ENCODE assay signal across 9 cellular contexts in genomic region chr14:105421723-105422615, GRCh38. TPM values are rescaled to one million over a fixed set of nuclear protein-coding genes. Genes with fewer than 3 reads are reported as not detected.
DNase-seq lines count a peak whose midpoint lies in the region; ATAC-seq, FAIRE-seq and TF ChIP-seq lines count a peak whose summit lies in the region.
"Had no signal": no experiment of that assay in that cellular context is flagged by ENCODE, and none has a peak within 500 bp of the region (broad histone marks: within the 10 kb centered on the region; RNA-seq: fewer than 3 reads in every experiment).

No MANE protein-coding gene starts in this region.

- H3K4me1 Mint-ChIP-seq in T-helper 17 cell = peaks cover 21% of the 10 kb centered on the region

- H3K27ac ChIP-seq in skin epidermis (peak overlapping the region in 12 of 21 experiments; percentile 2 to 93 (median 78)), Peyer's patch (peak overlapping the region in 2 of 4 donors; percentile 31 to 66)

- FAIRE-seq in GM12891 (lab: Jason Lieb, UNC) = peak; percentile 26

- TF ChIP-seq POLR2A in GM12891 (IDR thresholded peaks at IDR 0.05; ENCODE audit: low read depth, low read length) (no peak), Peyer's patch (IDR thresholded peaks at IDR 0.05) (no peak)

- peaks cover 5 to 37% (median 20%) of the 10 kb centered on the region in 4 donors for H3K4me1 ChIP-seq in Peyer's patch

- no peaks in the 10 kb centered on the region for H3K27me3 ChIP-seq in Peyer's patch

- H3K4me3 ChIP-seq in fibroblast of villous mesenchyme (ENCODE audit: low read depth, low read length) = peak overlapping the region; percentile 79
- peak overlapping the region in 2 of 7 experiments; percentile 66 to 69 for H3K4me3 ChIP-seq in skin epidermis
- peak overlapping the region in 1 of 4 donors; percentile 93 for H3K4me3 ChIP-seq in Peyer's patch

- H3K9me3 ChIP-seq in T-helper 17 cell (ENCODE audit: control insufficient read depth, low read length, poor library complexity, severe bottlenecking) = no peaks in the 10 kb centered on the region
- no peaks in the 10 kb centered on the region for H3K9me3 ChIP-seq in Peyer's patch

- peak; percentile 26 for ATAC-seq in T-helper 17 cell

- H3K4me3 Mint-ChIP-seq in T-helper 17 cell = peak overlapping the region; percentile 92

- TF ChIP-seq CTCF in fibroblast of villous mesenchyme (IDR thresholded peaks at IDR 0.05; ENCODE audit: insufficient read depth, low read depth, low read length) (no peak), Peyer's patch (IDR thresholded peaks at IDR 0.05) (no peak)

- no peaks in the 10 kb centered on the region for H3K27me3 Mint-ChIP-seq in T-helper 17 cell

- H3K36me3 ChIP-seq in Peyer's patch = no peaks in the 10 kb centered on the region

- peak overlapping the region; percentile 89 for H3K27ac Mint-ChIP-seq in T-helper 17 cell

- H3K36me3 Mint-ChIP-seq in T-helper 17 cell (ENCODE audit: low read depth) = peaks cover under 1% of the 10 kb centered on the region

- no peak for DNase-seq in GM12891 (ENCODE audit: insufficient read length, low spot score)
- DNase-seq in T-helper 17 cell = no peak
- no peak for DNase-seq in fibroblast of villous mesenchyme (ENCODE audit: low read depth)
- DNase-seq in GF-D8 (lab: John Stamatoyannopoulos, UW) = no peak
- DNase-seq in NCI-H2171 (lab: John Stamatoyannopoulos, UW) = no peak
- no peak for DNase-seq in Peyer's patch
- DNase-seq in mucosa of gallbladder (ENCODE audit: low spot score) = no peak
- DNase-seq: MM.1S had no signal

TF ChIP-seq in GM12891, 5 proteins besides CTCF, POLR2A, EP300 and RAD21:
- TF ChIP-seq SPI1 (IDR thresholded peaks at IDR 0.05; ENCODE audit: low read depth, low read length) (peak; percentile 42; the same call in 1 of the 2 replicates), POLR2AphosphoS5 (IDR thresholded peaks at IDR 0.05; ENCODE audit: low read depth, low read length) (no peak)

RNA-seq across cellular contexts. Expression of gene MTA1, which starts 2.3 kb away (rescaled TPM):
- polyA plus RNA-seq in GM12891 (2012; ENCODE audit: low read depth, missing spikeins) = 64.5 TPM
- total RNA-seq in T-helper 17 cell = 10 to 100 TPM; 99.0 to 99.7 TPM
- 38.0 and 52.7 TPM in 2 replicates for total RNA-seq in fibroblast of villous mesenchyme
- total RNA-seq in Peyer's patch = 100 to 1,000 TPM in 3 of 4 donors, 10 to 100 TPM in 1; 75.7 to 295 (median 165) TPM
- 111 TPM for total RNA-seq in mucosa of gallbladder

RNA-seq across cellular contexts. Expression of gene TEX22, which starts 23.6 kb away (rescaled TPM):
- 0.32 TPM for polyA plus RNA-seq in GM12891 (2012; ENCODE audit: low read depth, missing spikeins)
- total RNA-seq in T-helper 17 cell = 1 to 10 TPM in 1 of 2 donors, under 1 TPM in 1; 0.60 to 1.7 TPM
- total RNA-seq in fibroblast of villous mesenchyme = under 0.01 and 0.32 TPM in 2 replicates
- total RNA-seq in Peyer's patch = 1 to 10 TPM in 1 of 4 donors, under 1 TPM in 2, not detected in 1; 0.35 to 1.6 (median 0.94) TPM
- 2.6 TPM for total RNA-seq in mucosa of gallbladder

RNA-seq across cellular contexts. Expression of gene CRIP2, which starts 52.7 kb away (rescaled TPM):
- polyA plus RNA-seq in GM12891 (2012; ENCODE audit: low read depth, missing spikeins) = 0.68 TPM
- total RNA-seq in T-helper 17 cell (10 to 100 TPM; 51.6 to 58.8 TPM), fibroblast of villous mesenchyme (8.6 and 18.0 TPM in 2 replicates), Peyer's patch (10 to 100 TPM; 20.8 to 69.3 (median 41.9) TPM), mucosa of gallbladder (130 TPM)
